In the genomic region with DNA sequence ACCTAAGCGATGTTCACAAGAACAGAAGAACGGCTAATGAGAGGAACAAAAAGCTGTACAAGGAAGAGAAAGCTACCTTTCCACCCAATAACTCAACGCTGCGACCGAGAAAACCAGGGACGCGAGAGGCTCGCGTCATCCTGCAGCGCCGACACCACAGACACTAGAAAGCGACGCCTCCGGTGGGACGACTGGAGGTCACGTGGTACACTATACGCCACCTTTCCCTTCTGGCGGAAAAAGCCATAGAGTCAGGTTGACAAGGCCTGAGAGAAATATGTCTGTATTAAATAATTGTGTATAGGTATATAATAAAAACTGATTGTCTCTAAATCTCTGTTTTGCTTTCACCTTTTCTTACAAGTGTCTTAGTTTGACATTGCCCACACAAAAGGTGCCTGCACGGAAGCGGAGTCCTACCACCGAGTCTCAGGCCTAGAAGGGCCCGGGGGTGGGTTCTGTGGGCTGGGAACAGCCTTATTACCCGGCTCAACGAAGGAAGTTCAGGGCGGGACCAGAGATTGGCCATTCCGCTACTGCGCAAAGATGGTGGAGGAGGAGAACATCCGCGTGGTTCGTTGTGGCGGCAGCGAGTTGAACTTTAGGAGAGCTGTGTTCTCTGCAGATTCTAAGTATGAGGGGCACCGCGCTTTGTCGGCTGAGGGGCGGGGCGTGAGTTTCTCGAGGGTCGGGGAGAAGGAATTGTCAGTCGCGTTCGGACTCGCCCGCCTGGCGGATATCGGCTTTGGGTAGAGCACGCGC, we compare ENCODE assay signal across 1 cellular context.
A peak's percentile ranks its signal among the peaks of the same experiment; 100 is the strongest.
TF ChIP-seq lines count a peak whose summit lies in the region.

TSS of gene WDR75 (plus strand) at position 528 of the 762 bp plus-strand sequence. CDS start at position 547, 19 bp downstream.

TF ChIP-seq in HepG2, 621 proteins besides CTCF, POLR2A, EP300 and RAD21 (continued from another document and continues in another):
- TF ChIP-seq, protein P1, sequence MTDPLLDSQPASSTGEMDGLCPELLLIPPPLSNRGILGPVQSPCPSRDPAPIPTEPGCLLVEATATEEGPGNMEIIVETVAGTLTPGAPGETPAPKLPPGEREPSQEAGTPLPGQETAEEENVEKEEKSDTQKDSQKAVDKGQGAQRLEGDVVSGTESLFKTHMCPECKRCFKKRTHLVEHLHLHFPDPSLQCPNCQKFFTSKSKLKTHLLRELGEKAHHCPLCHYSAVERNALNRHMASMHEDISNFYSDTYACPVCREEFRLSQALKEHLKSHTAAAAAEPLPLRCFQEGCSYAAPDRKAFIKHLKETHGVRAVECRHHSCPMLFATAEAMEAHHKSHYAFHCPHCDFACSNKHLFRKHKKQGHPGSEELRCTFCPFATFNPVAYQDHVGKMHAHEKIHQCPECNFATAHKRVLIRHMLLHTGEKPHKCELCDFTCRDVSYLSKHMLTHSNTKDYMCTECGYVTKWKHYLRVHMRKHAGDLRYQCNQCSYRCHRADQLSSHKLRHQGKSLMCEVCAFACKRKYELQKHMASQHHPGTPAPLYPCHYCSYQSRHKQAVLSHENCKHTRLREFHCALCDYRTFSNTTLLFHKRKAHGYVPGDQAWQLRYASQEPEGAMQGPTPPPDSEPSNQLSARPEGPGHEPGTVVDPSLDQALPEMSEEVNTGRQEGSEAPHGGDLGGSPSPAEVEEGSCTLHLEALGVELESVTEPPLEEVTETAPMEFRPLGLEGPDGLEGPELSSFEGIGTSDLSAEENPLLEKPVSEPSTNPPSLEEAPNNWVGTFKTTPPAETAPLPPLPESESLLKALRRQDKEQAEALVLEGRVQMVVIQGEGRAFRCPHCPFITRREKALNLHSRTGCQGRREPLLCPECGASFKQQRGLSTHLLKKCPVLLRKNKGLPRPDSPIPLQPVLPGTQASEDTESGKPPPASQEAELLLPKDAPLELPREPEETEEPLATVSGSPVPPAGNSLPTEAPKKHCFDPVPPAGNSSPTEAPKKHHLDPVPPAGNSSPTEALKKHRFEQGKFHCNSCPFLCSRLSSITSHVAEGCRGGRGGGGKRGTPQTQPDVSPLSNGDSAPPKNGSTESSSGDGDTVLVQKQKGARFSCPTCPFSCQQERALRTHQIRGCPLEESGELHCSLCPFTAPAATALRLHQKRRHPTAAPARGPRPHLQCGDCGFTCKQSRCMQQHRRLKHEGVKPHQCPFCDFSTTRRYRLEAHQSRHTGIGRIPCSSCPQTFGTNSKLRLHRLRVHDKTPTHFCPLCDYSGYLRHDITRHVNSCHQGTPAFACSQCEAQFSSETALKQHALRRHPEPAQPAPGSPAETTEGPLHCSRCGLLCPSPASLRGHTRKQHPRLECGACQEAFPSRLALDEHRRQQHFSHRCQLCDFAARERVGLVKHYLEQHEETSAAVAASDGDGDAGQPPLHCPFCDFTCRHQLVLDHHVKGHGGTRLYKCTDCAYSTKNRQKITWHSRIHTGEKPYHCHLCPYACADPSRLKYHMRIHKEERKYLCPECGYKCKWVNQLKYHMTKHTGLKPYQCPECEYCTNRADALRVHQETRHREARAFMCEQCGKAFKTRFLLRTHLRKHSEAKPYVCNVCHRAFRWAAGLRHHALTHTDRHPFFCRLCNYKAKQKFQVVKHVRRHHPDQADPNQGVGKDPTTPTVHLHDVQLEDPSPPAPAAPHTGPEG (CRISPR knock-in tag; IDR thresholded peaks at IDR 0.05) = no peak
- peak; percentile 47 for TF ChIP-seq FOXA3 (CRISPR knock-in tag; IDR thresholded peaks at IDR 0.05)
- 0 out of 2 replicates have a peak, but pooled peaks have one; percentile 27 for TF ChIP-seq ZNF629 (CRISPR knock-in tag; conservative IDR thresholded peaks at IDR 0.05)
- TF ChIP-seq ZNF609 (CRISPR knock-in tag; IDR thresholded peaks at IDR 0.05; ENCODE audit: borderline replicate concordance) = 0 out of 2 replicates have a peak, but pooled peaks have one; percentile 17
- TF ChIP-seq, protein P2, sequence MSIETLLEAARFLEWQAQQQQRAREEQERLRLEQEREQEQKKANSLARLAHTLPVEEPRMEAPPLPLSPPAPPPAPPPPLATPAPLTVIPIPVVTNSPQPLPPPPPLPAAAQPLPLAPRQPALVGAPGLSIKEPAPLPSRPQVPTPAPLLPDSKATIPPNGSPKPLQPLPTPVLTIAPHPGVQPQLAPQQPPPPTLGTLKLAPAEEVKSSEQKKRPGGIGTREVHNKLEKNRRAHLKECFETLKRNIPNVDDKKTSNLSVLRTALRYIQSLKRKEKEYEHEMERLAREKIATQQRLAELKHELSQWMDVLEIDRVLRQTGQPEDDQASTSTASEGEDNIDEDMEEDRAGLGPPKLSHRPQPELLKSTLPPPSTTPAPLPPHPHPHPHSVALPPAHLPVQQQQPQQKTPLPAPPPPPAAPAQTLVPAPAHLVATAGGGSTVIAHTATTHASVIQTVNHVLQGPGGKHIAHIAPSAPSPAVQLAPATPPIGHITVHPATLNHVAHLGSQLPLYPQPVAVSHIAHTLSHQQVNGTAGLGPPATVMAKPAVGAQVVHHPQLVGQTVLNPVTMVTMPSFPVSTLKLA (IDR thresholded peaks at IDR 0.05) = 0 out of 2 replicates have a peak, but pooled peaks have one; percentile 48
- TF ChIP-seq RBFOX2 (IDR thresholded peaks at IDR 0.05; ENCODE audit: low read depth, low read length) = peak; percentile 81
- peak; percentile 56 for TF ChIP-seq ZNF678 (CRISPR knock-in tag; IDR thresholded peaks at IDR 0.05)
- peak; percentile 91 for TF ChIP-seq TFE3 (CRISPR knock-in tag; IDR thresholded peaks at IDR 0.05)
- TF ChIP-seq PPARG (CRISPR knock-in tag; conservative IDR thresholded peaks at IDR 0.05) = no peak
- TF ChIP-seq GATAD1 (CRISPR knock-in tag; IDR thresholded peaks at IDR 0.05) = peak; percentile 98
- peak; percentile 77; the same call in 1 of the 2 replicates for TF ChIP-seq KAT7 (CRISPR knock-in tag; IDR thresholded peaks at IDR 0.05; ENCODE audit: borderline replicate concordance)
- 0 out of 2 replicates have a peak, but pooled peaks have one; percentile 5 for TF ChIP-seq ISL2 (CRISPR knock-in tag; IDR thresholded peaks at IDR 0.05)
- peak; percentile 83 for TF ChIP-seq ZNF256 (CRISPR knock-in tag; conservative IDR thresholded peaks at IDR 0.05)
- TF ChIP-seq GLI4 (CRISPR knock-in tag; IDR thresholded peaks at IDR 0.05; ENCODE audit: borderline replicate concordance) = 0 out of 2 replicates have a peak, but pooled peaks have one; percentile 87
- TF ChIP-seq HNRNPLL (IDR thresholded peaks at IDR 0.05; ENCODE audit: low read depth, low read length, poor library complexity, severe bottlenecking) = peak; percentile 53
- TF ChIP-seq, protein P3, sequence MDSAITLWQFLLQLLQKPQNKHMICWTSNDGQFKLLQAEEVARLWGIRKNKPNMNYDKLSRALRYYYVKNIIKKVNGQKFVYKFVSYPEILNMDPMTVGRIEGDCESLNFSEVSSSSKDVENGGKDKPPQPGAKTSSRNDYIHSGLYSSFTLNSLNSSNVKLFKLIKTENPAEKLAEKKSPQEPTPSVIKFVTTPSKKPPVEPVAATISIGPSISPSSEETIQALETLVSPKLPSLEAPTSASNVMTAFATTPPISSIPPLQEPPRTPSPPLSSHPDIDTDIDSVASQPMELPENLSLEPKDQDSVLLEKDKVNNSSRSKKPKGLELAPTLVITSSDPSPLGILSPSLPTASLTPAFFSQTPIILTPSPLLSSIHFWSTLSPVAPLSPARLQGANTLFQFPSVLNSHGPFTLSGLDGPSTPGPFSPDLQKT (CRISPR knock-in tag; IDR thresholded peaks at IDR 0.05; ENCODE audit: borderline replicate concordance) = peak; percentile 59; the same call in 1 of the 2 replicates
- TF ChIP-seq SMAD1 (CRISPR knock-in tag; IDR thresholded peaks at IDR 0.05; ENCODE audit: borderline replicate concordance, low read depth) = peak; percentile 37; the same call in 1 of the 2 replicates
- TF ChIP-seq, protein P4, sequence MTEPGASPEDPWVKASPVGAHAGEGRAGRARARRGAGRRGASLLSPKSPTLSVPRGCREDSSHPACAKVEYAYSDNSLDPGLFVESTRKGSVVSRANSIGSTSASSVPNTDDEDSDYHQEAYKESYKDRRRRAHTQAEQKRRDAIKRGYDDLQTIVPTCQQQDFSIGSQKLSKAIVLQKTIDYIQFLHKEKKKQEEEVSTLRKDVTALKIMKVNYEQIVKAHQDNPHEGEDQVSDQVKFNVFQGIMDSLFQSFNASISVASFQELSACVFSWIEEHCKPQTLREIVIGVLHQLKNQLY (CRISPR knock-in tag; IDR thresholded peaks at IDR 0.05) = peak; percentile 44; the same call in 1 of the 2 replicates
- no peak for TF ChIP-seq MBD4 (IDR thresholded peaks at IDR 0.05; ENCODE audit: borderline replicate concordance, low read length)
- peak; percentile 76; the same call in 1 of the 2 replicates for TF ChIP-seq NFKBIZ (CRISPR knock-in tag; IDR thresholded peaks at IDR 0.05)
- TF ChIP-seq, protein P5, sequence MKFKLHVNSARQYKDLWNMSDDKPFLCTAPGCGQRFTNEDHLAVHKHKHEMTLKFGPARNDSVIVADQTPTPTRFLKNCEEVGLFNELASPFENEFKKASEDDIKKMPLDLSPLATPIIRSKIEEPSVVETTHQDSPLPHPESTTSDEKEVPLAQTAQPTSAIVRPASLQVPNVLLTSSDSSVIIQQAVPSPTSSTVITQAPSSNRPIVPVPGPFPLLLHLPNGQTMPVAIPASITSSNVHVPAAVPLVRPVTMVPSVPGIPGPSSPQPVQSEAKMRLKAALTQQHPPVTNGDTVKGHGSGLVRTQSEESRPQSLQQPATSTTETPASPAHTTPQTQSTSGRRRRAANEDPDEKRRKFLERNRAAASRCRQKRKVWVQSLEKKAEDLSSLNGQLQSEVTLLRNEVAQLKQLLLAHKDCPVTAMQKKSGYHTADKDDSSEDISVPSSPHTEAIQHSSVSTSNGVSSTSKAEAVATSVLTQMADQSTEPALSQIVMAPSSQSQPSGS (CRISPR knock-in tag; IDR thresholded peaks at IDR 0.05) = peak; percentile 78
- peak; percentile 20 for TF ChIP-seq ZFP36 (IDR thresholded peaks at IDR 0.05; ENCODE audit: borderline replicate concordance, low read depth, low read length, partially characterized antibody)
- TF ChIP-seq ZXDC (CRISPR knock-in tag; IDR thresholded peaks at IDR 0.05) = 0 out of 2 replicates have a peak, but pooled peaks have one; percentile 21
- TF ChIP-seq JUNB (CRISPR knock-in tag; IDR thresholded peaks at IDR 0.05; ENCODE audit: borderline replicate concordance) = no peak
- no peak for TF ChIP-seq PLRG1 (conservative IDR thresholded peaks at IDR 0.05)
- no peak for TF ChIP-seq KLF9 (CRISPR knock-in tag; IDR thresholded peaks at IDR 0.05; ENCODE audit: low read depth)
- TF ChIP-seq ZKSCAN1 (IDR thresholded peaks at IDR 0.05; ENCODE audit: low read length) = no peak
- TF ChIP-seq SRSF1 (optimal IDR thresholded peaks at IDR 0.05; ENCODE audit: low read depth, low read length) = peak; percentile 68
- TF ChIP-seq MAZ (IDR thresholded peaks at IDR 0.05; ENCODE audit: borderline replicate concordance, low read depth, low read length) = no peak; the same call in 1 of the 2 replicates
- TF ChIP-seq MAZ (CRISPR knock-in tag; IDR thresholded peaks at IDR 0.05; ENCODE audit: low read depth) = peak; percentile 81
- no peak for TF ChIP-seq HNRNPUL1 (IDR thresholded peaks at IDR 0.05; ENCODE audit: low read depth, low read length)
- peak; percentile 69 for TF ChIP-seq ZNF143 (CRISPR knock-in tag; IDR thresholded peaks at IDR 0.05)
- TF ChIP-seq RFX1 (IDR thresholded peaks at IDR 0.05) = no peak
